Comparison of ENCODE assay signal across 8 cellular contexts in genomic region chr1:31715873-31716220, GRCh38. TPM values are rescaled to one million over a fixed set of nuclear protein-coding genes. Genes with fewer than 3 reads are reported as not detected.
DNase-seq lines count a peak whose midpoint lies in the region; ATAC-seq and TF ChIP-seq lines count a peak whose summit lies in the region.

No MANE protein-coding gene starts in this region.

- ATAC-seq in thoracic aorta (ENCODE audit: insufficient number of reproducible peaks, low FRiP score, low read depth) (no peak), HG03342 (IDR thresholded peaks at IDR 0.05; ENCODE audit: unreplicated experiment) (no peak)

- WGBS in mesenchymal stem cell, result 5% methylated on average over 7 of the region's 7 CpGs

- TF ChIP-seq CTCF in ascending aorta (IDR thresholded peaks at IDR 0.05) (no peak), thoracic aorta (IDR thresholded peaks at IDR 0.05) (peak; percentile 21)

- no peaks in the 10 kb centered on the region for H3K36me3 Mint-ChIP-seq in activated CD4-positive, alpha-beta T cell treated with anti-CD3 and anti-CD28 coated beads, Interleukin-2, amount 10 ng/mL, durations not matched to agents 24 days and 14 days (ENCODE audit: low read depth)
- no peaks in the 10 kb centered on the region for H3K36me3 Mint-ChIP-seq in activated CD4-positive, alpha-beta T cell treated with anti-CD3 and anti-CD28 coated beads, Interleukin-2, amount 10 ng/mL, durations not matched to agents 7 days and 5 days (ENCODE audit: low read depth)

- CTCF ChIA-PET in activated CD4-positive, alpha-beta T cell treated with anti-CD3 and anti-CD28 coated beads, Interleukin-2, amount 10 ng/mL, durations not matched to agents 7 days and 5 days (lab: Charles Lee), result interaction anchor here (0.6 to 2.2 kb wide), 8 partner anchors 10 to 341 kb away, joined by 3 to 7 read pairs (median 4); no protein-coding TSS in a partner anchor

- H2BK15ac ChIP-seq in mesenchymal stem cell (ENCODE audit: low read depth, poor library complexity, severe bottlenecking), result no peak overlapping the region

- no peaks in the 10 kb centered on the region for H3K36me3 ChIP-seq in ascending aorta
- no peaks in the 10 kb centered on the region for H3K36me3 ChIP-seq in mesenchymal stem cell (ENCODE audit: control insufficient read depth in 1 of 2, insufficient read depth in 2 of 2, low read depth in 1 of 2, low read length in 2 of 2)
- no peaks in the 10 kb centered on the region for H3K36me3 ChIP-seq in thoracic aorta

- no peak overlapping the region for H3K23ac ChIP-seq in mesenchymal stem cell (ENCODE audit: low read length in 2 of 2)

- no peak overlapping the region for H2AK5ac ChIP-seq in mesenchymal stem cell (ENCODE audit: low read length, severe bottlenecking)

- H2BK120ac ChIP-seq in mesenchymal stem cell (ENCODE audit: low read depth, low read length), result no peak overlapping the region

- peak overlapping the region; percentile 46 to 64 for H3K4me3 ChIP-seq in ascending aorta
- H3K4me3 ChIP-seq in mesenchymal stem cell (ENCODE audit: insufficient read depth in 1 of 2, low read depth in 1 of 2, low read length in 2 of 2), result peak overlapping the region in 1 of 2 experiments; percentile 73
- peak overlapping the region; percentile 74 for H3K4me3 ChIP-seq in thoracic aorta

- H3K4me2 ChIP-seq in mesenchymal stem cell (ENCODE audit: low read length, poor library complexity, severe bottlenecking), result no peak overlapping the region

- no peaks in the 10 kb centered on the region for H3K27me3 ChIP-seq in ascending aorta
- H3K27me3 ChIP-seq in mesenchymal stem cell (ENCODE audit: control insufficient read depth in 1 of 2, insufficient read depth in 1 of 2, low read length in 2 of 2), result peaks cover 27 to 38% of the 10 kb centered on the region in 2 experiments
- no peaks in the 10 kb centered on the region for H3K27me3 ChIP-seq in thoracic aorta (replicated peaks; ENCODE audit: insufficient read depth)

- H3K27me3 Mint-ChIP-seq in activated CD4-positive, alpha-beta T cell treated with anti-CD3 and anti-CD28 coated beads, Interleukin-2, amount 10 ng/mL, durations not matched to agents 24 days and 14 days, result peaks cover 71% of the 10 kb centered on the region
- H3K27me3 Mint-ChIP-seq in activated CD4-positive, alpha-beta T cell treated with anti-CD3 and anti-CD28 coated beads, Interleukin-2, amount 10 ng/mL, durations not matched to agents 7 days and 5 days, result peaks cover 50% of the 10 kb centered on the region

- H4K8ac ChIP-seq in mesenchymal stem cell (ENCODE audit: low read length), result no peak overlapping the region

- H2AFZ ChIP-seq in mesenchymal stem cell (ENCODE audit: low read depth, low read length), result no peak overlapping the region

- no peak for DNase-seq in activated CD4-positive, alpha-beta T cell treated with anti-CD3 and anti-CD28 coated beads, Interleukin-2, amount 10 ng/mL, durations not matched to agents 24 days and 14 days
- DNase-seq in activated CD4-positive, alpha-beta T cell treated with anti-CD3 and anti-CD28 coated beads, Interleukin-2, amount 10 ng/mL, durations not matched to agents 7 days and 5 days, result no peak
- DNase-seq in ascending aorta (ENCODE audit: low spot score in 2 of 2) (no peak), mesenchymal stem cell (no peak), thoracic aorta (ENCODE audit: low spot score) (no peak), NOMO-1 treated with dmso at 0.1 percent for 144 hours (lab: John Stamatoyannopoulos, UW; ENCODE audit: unreplicated experiment) (no peak), NCI-H2196 (lab: John Stamatoyannopoulos, UW; ENCODE audit: unreplicated experiment) (no peak)

- peaks cover 7% of the 10 kb centered on the region for H3K4me1 Mint-ChIP-seq in activated CD4-positive, alpha-beta T cell treated with anti-CD3 and anti-CD28 coated beads, Interleukin-2, amount 10 ng/mL, durations not matched to agents 24 days and 14 days
- peaks cover 12% of the 10 kb centered on the region for H3K4me1 Mint-ChIP-seq in activated CD4-positive, alpha-beta T cell treated with anti-CD3 and anti-CD28 coated beads, Interleukin-2, amount 10 ng/mL, durations not matched to agents 7 days and 5 days

- peak overlapping the region; percentile 49 for H3K4me3 Mint-ChIP-seq in activated CD4-positive, alpha-beta T cell treated with anti-CD3 and anti-CD28 coated beads, Interleukin-2, amount 10 ng/mL, durations not matched to agents 24 days and 14 days
- H3K4me3 Mint-ChIP-seq in activated CD4-positive, alpha-beta T cell treated with anti-CD3 and anti-CD28 coated beads, Interleukin-2, amount 10 ng/mL, durations not matched to agents 7 days and 5 days, result no peak overlapping the region

- peak overlapping the region; percentile 84 for H3K9ac ChIP-seq in mesenchymal stem cell (ENCODE audit: low read length)

- no peak overlapping the region for H4K91ac ChIP-seq in mesenchymal stem cell (ENCODE audit: low read length)

- H3K27ac Mint-ChIP-seq in activated CD4-positive, alpha-beta T cell treated with anti-CD3 and anti-CD28 coated beads, Interleukin-2, amount 10 ng/mL, durations not matched to agents 24 days and 14 days, result no peak overlapping the region
- no peak overlapping the region for H3K27ac Mint-ChIP-seq in activated CD4-positive, alpha-beta T cell treated with anti-CD3 and anti-CD28 coated beads, Interleukin-2, amount 10 ng/mL, durations not matched to agents 7 days and 5 days

- peaks cover 17 to 39% of the 10 kb centered on the region in 2 donors for H3K4me1 ChIP-seq in ascending aorta
- H3K4me1 ChIP-seq in mesenchymal stem cell (ENCODE audit: control insufficient read depth, insufficient read depth, low read depth, low read length), result peaks cover 27% of the 10 kb centered on the region
- H3K4me1 ChIP-seq in thoracic aorta (ENCODE audit: control insufficient read depth in 1 of 2, low read depth in 2 of 2), result peaks cover 17 to 47% of the 10 kb centered on the region in 2 donors

- peak overlapping the region; percentile 41 to 68 for H3K18ac ChIP-seq in mesenchymal stem cell (ENCODE audit: low read depth in 1 of 2, low read length in 2 of 2)

- no peak overlapping the region for H2BK5ac ChIP-seq in mesenchymal stem cell (ENCODE audit: low read depth, low read length, poor library complexity, severe bottlenecking)

- no peaks in the 10 kb centered on the region for H3K9me3 Mint-ChIP-seq in activated CD4-positive, alpha-beta T cell treated with anti-CD3 and anti-CD28 coated beads, Interleukin-2, amount 10 ng/mL, durations not matched to agents 24 days and 14 days
- H3K9me3 Mint-ChIP-seq in activated CD4-positive, alpha-beta T cell treated with anti-CD3 and anti-CD28 coated beads, Interleukin-2, amount 10 ng/mL, durations not matched to agents 7 days and 5 days, result no peaks in the 10 kb centered on the region

- intact Hi-C loops in activated CD4-positive, alpha-beta T cell treated with anti-CD3 and anti-CD28 coated beads, Interleukin-2, amount 10 ng/mL, durations not matched to agents 24 days and 14 days (cut with micrococcal nuclease), result no loop called here
- intact Hi-C loops in ascending aorta (cut with DNase I), result loop anchor here (1.0 to 5.0 kb wide), 8 partner anchors 15 to 346 kb away; partner anchors contain the start of gene PEF1

- H2BK12ac ChIP-seq in mesenchymal stem cell (ENCODE audit: low read length in 2 of 2), result no peak overlapping the region

- no peak overlapping the region for H3K4ac ChIP-seq in mesenchymal stem cell (ENCODE audit: low read depth in 1 of 2, low read length in 2 of 2)

- H3K79me1 ChIP-seq in mesenchymal stem cell (replicated peaks; ENCODE audit: low read length, poor library complexity, severe bottlenecking), result no peaks in the 10 kb centered on the region

- H3K9me3 ChIP-seq in ascending aorta, result no peaks in the 10 kb centered on the region
- H3K9me3 ChIP-seq in mesenchymal stem cell (ENCODE audit: control insufficient read depth, low read length), result no peaks in the 10 kb centered on the region
- H3K9me3 ChIP-seq in thoracic aorta, result no peaks in the 10 kb centered on the region

- POLR2A ChIA-PET in activated CD4-positive, alpha-beta T cell treated with anti-CD3 and anti-CD28 coated beads, Interleukin-2, amount 10 ng/mL, durations not matched to agents 7 days and 5 days (lab: Charles Lee), result no interaction called here

- H3K14ac ChIP-seq in mesenchymal stem cell (ENCODE audit: low read length in 2 of 2), result no peak overlapping the region

- H3K27ac ChIP-seq in ascending aorta (peak overlapping the region; percentile 96), mesenchymal stem cell (ENCODE audit: low read length, poor library complexity, severe bottlenecking) (no peak overlapping the region), thoracic aorta (peak overlapping the region; percentile 95 to 99)

RNA-seq across cellular contexts. Expression of gene COL16A1, which starts 12.0 kb away (rescaled TPM):
- not detected in 2 replicates for total RNA-seq in activated CD4-positive, alpha-beta T cell treated with anti-CD3 and anti-CD28 coated beads, Interleukin-2, amount 10 ng/mL, durations not matched to agents 24 days and 14 days
- not detected for total RNA-seq in activated CD4-positive, alpha-beta T cell treated with anti-CD3 and anti-CD28 coated beads, Interleukin-2, amount 10 ng/mL, durations not matched to agents 7 days and 5 days
- total RNA-seq in ascending aorta (339 TPM), thoracic aorta (100 to 1,000 TPM; 183 to 323 TPM)
- polyA plus RNA-seq in mesenchymal stem cell (2013, experiment 1 of 2), result 20.9 TPM
- 18.3 TPM for polyA plus RNA-seq in mesenchymal stem cell (2013, experiment 2 of 2)

RNA-seq across cellular contexts. Expression of gene ADGRB2, which starts 48.3 kb away (rescaled TPM):
- total RNA-seq in activated CD4-positive, alpha-beta T cell treated with anti-CD3 and anti-CD28 coated beads, Interleukin-2, amount 10 ng/mL, durations not matched to agents 24 days and 14 days, result 0.40 and 0.45 TPM in 2 replicates
- under 1 TPM; 0.27 to 0.31 TPM for total RNA-seq in activated CD4-positive, alpha-beta T cell treated with anti-CD3 and anti-CD28 coated beads, Interleukin-2, amount 10 ng/mL, durations not matched to agents 7 days and 5 days
- total RNA-seq in ascending aorta (1.9 TPM), thoracic aorta (1 to 10 TPM; 1.5 TPM)
- polyA plus RNA-seq in mesenchymal stem cell (2013, experiment 1 of 2), result 6.1 TPM
- 5.3 TPM for polyA plus RNA-seq in mesenchymal stem cell (2013, experiment 2 of 2)

Comparison
In these comparisons a context has a peak if more than half of its experiments do, and no peak if none do; other contexts are left out.
1. RNA of gene COL16A1, which starts 12.0 kb away (total RNA-seq): 339 TPM in ascending aorta (single experiment) and 183 to 323 TPM in thoracic aorta; not detected in activated CD4-positive, alpha-beta T cell treated with anti-CD3 and anti-CD28 coated beads, Interleukin-2, amount 10 ng/mL, durations not matched to agents 7 days and 5 days and not detected in activated CD4-positive, alpha-beta T cell treated with anti-CD3 and anti-CD28 coated beads, Interleukin-2, amount 10 ng/mL, durations not matched to agents 24 days and 14 days; every median in the first group is over 100 times any median in the second.